Comparison of ENCODE assay signal across 8 cellular contexts in genomic region chr9:132141364-132141947, GRCh38. TPM values are rescaled to one million over a fixed set of nuclear protein-coding genes. Genes with fewer than 3 reads are reported as not detected.
DNase-seq lines count a peak whose midpoint lies in the region; ATAC-seq and TF ChIP-seq lines count a peak whose summit lies in the region.

No MANE protein-coding gene starts in this region.

- H3K9me3 ChIP-seq in heart left ventricle (peaks cover 0 to 5% (median 0%) of the 10 kb centered on the region in 12 donors), right atrium auricular region (no peaks in the 10 kb centered on the region), iPS DF 6.9 (ENCODE audit: control insufficient read depth, insufficient read depth, low read length) (no peaks in the 10 kb centered on the region), smooth muscle cell (replicated peaks; ENCODE audit: low read depth) (no peaks in the 10 kb centered on the region)

- H3K27me3 Mint-ChIP-seq in activated T-helper 2 cell treated with anti-CD3 and anti-CD28 coated beads, Interferon-gamma antibody, Interleukin-2, Interleukin-4, amounts not matched to agents 10 μg/mL and 5 μg/mL and 100 μg/mL, durations not matched to agents 14 hours and 24 hours and 36 hours (ENCODE audit: low read depth), result peaks cover 51% of the 10 kb centered on the region

- intact Hi-C loops in heart left ventricle (cut with DNase I), result no loop called here
- intact Hi-C loops in activated T-helper 2 cell treated with anti-CD3 and anti-CD28 coated beads, Interferon-gamma antibody, Interleukin-2, Interleukin-4, amounts not matched to agents 10 μg/mL and 5 μg/mL and 100 μg/mL, durations not matched to agents 14 hours and 24 hours and 36 hours (cut with micrococcal nuclease), result no loop called here

- peak overlapping the region; percentile 43 for H3K4me3 Mint-ChIP-seq in activated T-helper 2 cell treated with anti-CD3 and anti-CD28 coated beads, Interferon-gamma antibody, Interleukin-2, Interleukin-4, amounts not matched to agents 10 μg/mL and 5 μg/mL and 100 μg/mL, durations not matched to agents 14 hours and 24 hours and 36 hours (ENCODE audit: low read depth)

- H3K79me2 ChIP-seq in smooth muscle cell (ENCODE audit: low read depth), result no peaks in the 10 kb centered on the region

- H3K9me3 Mint-ChIP-seq in activated T-helper 2 cell treated with anti-CD3 and anti-CD28 coated beads, Interferon-gamma antibody, Interleukin-2, Interleukin-4, amounts not matched to agents 10 μg/mL and 5 μg/mL and 100 μg/mL, durations not matched to agents 14 hours and 24 hours and 36 hours, result no peaks in the 10 kb centered on the region

- no peak for TF ChIP-seq POLR2A in heart left ventricle (IDR thresholded peaks at IDR 0.05)

- no peaks in the 10 kb centered on the region for H3F3A ChIP-seq in smooth muscle cell (ENCODE audit: low read depth)

- no peaks in the 10 kb centered on the region for H4K20me1 ChIP-seq in smooth muscle cell (ENCODE audit: low read depth)

- 5 to 6% (median 5%) methylated on average over 24 of the region's 24 CpGs for WGBS in heart left ventricle, 4 donors
- WGBS in iPS DF 6.9 (ENCODE audit: insufficient coverage, insufficient read length), result no CpG with 5 or more reads among the region's 24 CpGs
- WGBS in smooth muscle cell (ENCODE audit: low lambda C conversion rate), result 15% methylated on average over 24 of the region's 24 CpGs

- H3K4me1 ChIP-seq in heart left ventricle (peaks cover 0 to 8% (median 0%) of the 10 kb centered on the region in 12 donors), right atrium auricular region (peaks cover 0 to 10% of the 10 kb centered on the region in 2 donors), iPS DF 6.9 (ENCODE audit: control insufficient read depth, insufficient read depth, low read length) (peaks cover 6% of the 10 kb centered on the region), smooth muscle cell (ENCODE audit: low read depth) (peaks cover 16% of the 10 kb centered on the region)

- H3K27ac ChIP-seq in heart left ventricle, result no peak overlapping the region
- peak overlapping the region in 1 of 2 donors; percentile 46 for H3K27ac ChIP-seq in right atrium auricular region
- no peak overlapping the region for H3K27ac ChIP-seq in iPS DF 6.9 (ENCODE audit: low read length)
- no peak overlapping the region for H3K27ac ChIP-seq in smooth muscle cell (ENCODE audit: low read depth)

- ATAC-seq in heart left ventricle (peak in 3 of 4 donors; percentile 36 to 42 (median 37)), GM19395 (IDR thresholded peaks at IDR 0.05; ENCODE audit: unreplicated experiment) (no peak), HG02870 (IDR thresholded peaks at IDR 0.05; ENCODE audit: unreplicated experiment) (no peak)

- peak overlapping the region; percentile 42 for H3K4me2 ChIP-seq in smooth muscle cell

- H3K36me3 Mint-ChIP-seq in activated T-helper 2 cell treated with anti-CD3 and anti-CD28 coated beads, Interferon-gamma antibody, Interleukin-2, Interleukin-4, amounts not matched to agents 10 μg/mL and 5 μg/mL and 100 μg/mL, durations not matched to agents 14 hours and 24 hours and 36 hours (ENCODE audit: low read depth), result no peaks in the 10 kb centered on the region

- H3K4me1 Mint-ChIP-seq in activated T-helper 2 cell treated with anti-CD3 and anti-CD28 coated beads, Interferon-gamma antibody, Interleukin-2, Interleukin-4, amounts not matched to agents 10 μg/mL and 5 μg/mL and 100 μg/mL, durations not matched to agents 14 hours and 24 hours and 36 hours (ENCODE audit: low read depth), result peaks cover 20% of the 10 kb centered on the region

- no peak for TF ChIP-seq CTCF in heart left ventricle (IDR thresholded peaks at IDR 0.05)
- no peak for TF ChIP-seq CTCF in right atrium auricular region (IDR thresholded peaks at IDR 0.05)
- no peak for TF ChIP-seq CTCF in smooth muscle cell (IDR thresholded peaks at IDR 0.05; ENCODE audit: borderline replicate concordance, insufficient read depth, poor library complexity, severe bottlenecking)

- DNase-seq in heart left ventricle (no peak), right atrium auricular region (ENCODE audit: low spot score) (no peak), iPS DF 6.9 (ENCODE audit: low read depth, low spot score) (no peak), smooth muscle cell (lab: John Stamatoyannopoulos, UW; ENCODE audit: unreplicated experiment) (no peak), GM19240 (ENCODE audit: insufficient read length, low spot score) (no peak)
- no peak for DNase-seq in activated T-helper 2 cell treated with anti-CD3 and anti-CD28 coated beads, Interferon-gamma antibody, Interleukin-2, Interleukin-4, amounts not matched to agents 10 μg/mL and 5 μg/mL and 100 μg/mL, durations not matched to agents 14 hours and 24 hours and 36 hours (ENCODE audit: low spot score)

- H3K27me3 ChIP-seq in heart left ventricle (peaks cover 0 to 66% (median 12%) of the 10 kb centered on the region in 9 donors), right atrium auricular region (no peaks in the 10 kb centered on the region), iPS DF 6.9 (ENCODE audit: control insufficient read depth, insufficient read depth, low read length) (no peaks in the 10 kb centered on the region), smooth muscle cell (ENCODE audit: low read depth) (peaks cover 58% of the 10 kb centered on the region)

- no peak overlapping the region for H3K27ac Mint-ChIP-seq in activated T-helper 2 cell treated with anti-CD3 and anti-CD28 coated beads, Interferon-gamma antibody, Interleukin-2, Interleukin-4, amounts not matched to agents 10 μg/mL and 5 μg/mL and 100 μg/mL, durations not matched to agents 14 hours and 24 hours and 36 hours

- no peak overlapping the region for H3K9ac ChIP-seq in smooth muscle cell (ENCODE audit: low read depth)

- H2AFZ ChIP-seq in smooth muscle cell (ENCODE audit: low read depth), result no peak overlapping the region

- H3K36me3 ChIP-seq in heart left ventricle (no peaks in the 10 kb centered on the region), right atrium auricular region (no peaks in the 10 kb centered on the region), iPS DF 6.9 (ENCODE audit: control insufficient read depth, insufficient read depth, low read length) (no peaks in the 10 kb centered on the region), smooth muscle cell (ENCODE audit: low read depth) (no peaks in the 10 kb centered on the region)

- H3K4me3 ChIP-seq in heart left ventricle, result peak overlapping the region in 11 of 12 donors; percentile 10 to 38 (median 23)
- H3K4me3 ChIP-seq in right atrium auricular region, result peak overlapping the region in 1 of 2 donors; percentile 23
- H3K4me3 ChIP-seq in iPS DF 6.9 (ENCODE audit: low read length), result peak overlapping the region; percentile 30; the same call in 1 of the 2 replicates
- H3K4me3 ChIP-seq in smooth muscle cell, result peak overlapping the region; percentile 30

RNA-seq across cellular contexts. Expression of gene NTNG2, which starts 20.4 kb away (rescaled TPM):
- total RNA-seq in heart left ventricle, result 1 to 10 TPM in 7 of 9 donors, under 1 TPM in 2; 0.40 to 4.1 (median 2.5) TPM
- polyA plus RNA-seq in heart left ventricle, result 1 to 10 TPM in 1 of 2 donors, under 1 TPM in 1; 0.28 to 2.2 TPM
- 10 to 100 TPM in 1 of 2 donors, 1 to 10 TPM in 1; 5.2 to 16.9 TPM for total RNA-seq in right atrium auricular region
- 3.8 and 5.2 TPM in 2 replicates for total RNA-seq in activated T-helper 2 cell treated with anti-CD3 and anti-CD28 coated beads, Interferon-gamma antibody, Interleukin-2, Interleukin-4, amounts not matched to agents 10 μg/mL and 5 μg/mL and 100 μg/mL, durations not matched to agents 14 hours and 24 hours and 36 hours
- total RNA-seq in smooth muscle cell, result 0.36 TPM in 1 of 2 replicates, not detected in the other
- polyA plus RNA-seq in smooth muscle cell, result 0.58 and 1.0 TPM in 2 replicates

Comparison
In these comparisons a context has a peak if more than half of its experiments do, and no peak if none do; other contexts are left out.
1. ATAC-seq: peak in heart left ventricle (3 of 4); none in GM19395 (single experiment) and HG02870 (single experiment).